ENCODE assay signal across 10 cellular contexts in the genomic region with DNA sequence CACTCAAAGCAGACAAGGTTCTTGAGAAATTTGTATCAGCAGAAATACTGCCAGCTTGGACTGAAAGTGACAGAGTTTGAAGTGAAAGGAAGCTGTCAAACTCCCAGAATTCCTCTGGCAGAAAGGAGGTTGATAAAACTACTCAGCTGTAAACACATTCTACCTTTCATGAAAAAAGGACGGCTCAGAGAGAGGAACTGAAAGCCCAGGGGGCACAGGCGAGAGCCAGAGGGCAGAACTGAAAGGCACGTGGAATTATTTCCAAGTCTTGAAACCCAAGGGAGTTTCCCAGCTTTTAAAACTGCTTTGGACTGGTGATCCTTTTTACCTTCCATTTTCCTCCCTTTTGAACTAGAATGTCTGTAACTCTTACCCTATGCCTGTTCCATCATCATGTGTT. TPM values are rescaled to one million over a fixed set of nuclear protein-coding genes. Genes with fewer than 3 reads are reported as not detected.
DNase-seq lines count a peak whose midpoint lies in the region; ATAC-seq and TF ChIP-seq lines count a peak whose summit lies in the region.
"Had no signal": no experiment of that assay in that cellular context is flagged by ENCODE, and none has a peak within 500 bp of the region (broad histone marks: within the 10 kb centered on the region; RNA-seq: fewer than 3 reads in every experiment).

No MANE protein-coding gene starts in this region.

- H3K4me3 ChIP-seq in GM12865 (ENCODE audit: low read depth, low read length) (peak overlapping the region; percentile 27), SU-DHL-6 (ENCODE audit: insufficient read depth, low read length, poor library complexity, severe bottlenecking) (peak overlapping the region; percentile 26), neuronal stem cell (ENCODE audit: low read length in 2 of 2) (no peak overlapping the region)
- H3K4me3 ChIP-seq in CD8-positive, alpha-beta memory T cell (ENCODE audit: low read length), result no peak overlapping the region

- H4K8ac ChIP-seq in neuronal stem cell (ENCODE audit: low read depth, low read length), result no peak overlapping the region

- H3K79me1 ChIP-seq in neuronal stem cell (ENCODE audit: low read depth, low read length), result no peaks in the 10 kb centered on the region

- peak; percentile 71 for ATAC-seq in GM21529 (IDR thresholded peaks at IDR 0.05; ENCODE audit: unreplicated experiment)
- ATAC-seq in GM19035 (IDR thresholded peaks at IDR 0.05; ENCODE audit: unreplicated experiment), result no peak
- ATAC-seq in HG02623 (IDR thresholded peaks at IDR 0.05; ENCODE audit: unreplicated experiment), result no peak

- peaks cover 0 to 5% (median 0%) of the 10 kb centered on the region in 3 donors for H3K36me3 Mint-ChIP-seq in CD8-positive, alpha-beta memory T cell

- no peak overlapping the region for H3K4ac ChIP-seq in neuronal stem cell (ENCODE audit: low read length)

- H4K20me1 ChIP-seq in SU-DHL-6 (ENCODE audit: low read depth, low read length), result no peaks in the 10 kb centered on the region

- H3K36me3 ChIP-seq in SU-DHL-6 (ENCODE audit: low read length) (no peaks in the 10 kb centered on the region), neuronal stem cell (replicated peaks in 1 of 2; ENCODE audit: control insufficient read depth in 2 of 2, insufficient read depth in 2 of 2, low read length in 2 of 2) (no peaks in the 10 kb centered on the region)
- H3K36me3 ChIP-seq in CD8-positive, alpha-beta memory T cell (ENCODE audit: insufficient read depth, low read length), result no peaks in the 10 kb centered on the region

- TF ChIP-seq CTCF in GM12865 (IDR thresholded peaks at IDR 0.05; ENCODE audit: insufficient read depth, low read depth, low read length, missing control alignments), result no peak
- TF ChIP-seq CTCF in SU-DHL-6 (IDR thresholded peaks at IDR 0.05; ENCODE audit: insufficient read depth, low read length, poor library complexity, severe bottlenecking), result no peak

- DNase-seq in GM12865 (ENCODE audit: low read depth), result peak; percentile 64
- no peak for DNase-seq in neuronal stem cell (ENCODE audit: low spot score)
- no peak for DNase-seq in DMS153 treated with DMSO at 0.1 percent for 48 hours (lab: John Stamatoyannopoulos, UW; ENCODE audit: unreplicated experiment)
- DNase-seq in CD8-positive, alpha-beta memory T cell, result no peak
- DNase-seq: hippocampal formation, NCI-H82 had no signal

- POLR2A ChIA-PET in CD8-positive, alpha-beta memory T cell (lab: Charles Lee), result no interaction called here

- H2BK15ac ChIP-seq in neuronal stem cell (ENCODE audit: low read length), result no peak overlapping the region

- H3K27ac ChIP-seq in SU-DHL-6 (ENCODE audit: low read depth, low read length), result no peak overlapping the region
- H3K27ac ChIP-seq in neuronal stem cell (replicated peaks; ENCODE audit: low read length), result no peak overlapping the region
- no peak overlapping the region for H3K27ac ChIP-seq in CD8-positive, alpha-beta memory T cell (ENCODE audit: low read depth, low read length)

- no peaks in the 10 kb centered on the region for H3K9me3 Mint-ChIP-seq in CD8-positive, alpha-beta memory T cell

- no peak overlapping the region for H3K27ac Mint-ChIP-seq in CD8-positive, alpha-beta memory T cell

- H2BK12ac ChIP-seq in neuronal stem cell (ENCODE audit: low read length), result no peak overlapping the region

- H3K23ac ChIP-seq in neuronal stem cell (ENCODE audit: low read depth, low read length, poor library complexity), result no peak overlapping the region

- WGBS in neuronal stem cell (ENCODE audit: extremely low coverage in 2 of 2, insufficient read length in 2 of 2, insufficient replicate concordance in 1 of 2), 2 donors, result no CpG with 5 or more reads among the region's 3 CpGs

- no peaks in the 10 kb centered on the region for H3K9me3 ChIP-seq in SU-DHL-6 (ENCODE audit: insufficient read depth, low read length)
- H3K9me3 ChIP-seq in neuronal stem cell (replicated peaks in 1 of 2; ENCODE audit: control insufficient read depth in 2 of 2, insufficient read depth in 1 of 2, low read depth in 1 of 2, low read length in 2 of 2), result peaks cover 0 to 4% of the 10 kb centered on the region in 2 donors
- H3K9me3 ChIP-seq in CD8-positive, alpha-beta memory T cell (ENCODE audit: low read length), result no peaks in the 10 kb centered on the region

- no peaks in the 10 kb centered on the region for H3K9me2 ChIP-seq in SU-DHL-6 (replicated peaks; ENCODE audit: insufficient read depth, low read length)

- no peaks in the 10 kb centered on the region for H3K27me3 ChIP-seq in SU-DHL-6 (ENCODE audit: low read length)
- H3K27me3 ChIP-seq in neuronal stem cell (ENCODE audit: control insufficient read depth in 3 of 3, insufficient read depth in 3 of 3, low read depth in 1 of 3, low read length in 3 of 3), result no peaks in the 10 kb centered on the region
- H3K27me3 ChIP-seq in CD8-positive, alpha-beta memory T cell (ENCODE audit: insufficient read depth, low read length, poor library complexity, severe bottlenecking), result no peaks in the 10 kb centered on the region

- no peak overlapping the region for H3K14ac ChIP-seq in neuronal stem cell (ENCODE audit: low read length)

- peaks cover 0 to 50% of the 10 kb centered on the region in 2 donors for H3K27me3 Mint-ChIP-seq in CD8-positive, alpha-beta memory T cell

- H3K4me3 Mint-ChIP-seq in CD8-positive, alpha-beta memory T cell, result no peak overlapping the region

- H3K4me1 Mint-ChIP-seq in CD8-positive, alpha-beta memory T cell, result peaks cover 0 to 9% (median 0%) of the 10 kb centered on the region in 3 donors

- no peak overlapping the region for H4K91ac ChIP-seq in neuronal stem cell (ENCODE audit: low read depth, low read length, poor library complexity)

- H2AK5ac ChIP-seq in neuronal stem cell (ENCODE audit: low read depth, low read length), result no peak overlapping the region

- CTCF ChIA-PET in CD8-positive, alpha-beta memory T cell (lab: Charles Lee), result no interaction called here

- no peaks in the 10 kb centered on the region for H3F3A ChIP-seq in SU-DHL-6 (ENCODE audit: insufficient read depth)

- H3K4me1 ChIP-seq in neuronal stem cell (ENCODE audit: control insufficient read depth in 2 of 2, insufficient read depth in 1 of 2, low read depth in 1 of 2, low read length in 2 of 2), result no peaks in the 10 kb centered on the region
- H3K4me1 ChIP-seq in CD8-positive, alpha-beta memory T cell (ENCODE audit: insufficient read depth, low read length), result peaks cover 6% of the 10 kb centered on the region

- no peak overlapping the region for H2BK120ac ChIP-seq in neuronal stem cell (ENCODE audit: low read depth, low read length)

- no peak overlapping the region for H2BK5ac ChIP-seq in neuronal stem cell (ENCODE audit: low read length)

- H3K79me2 ChIP-seq in SU-DHL-6 (ENCODE audit: insufficient read depth, low read length), result no peaks in the 10 kb centered on the region

- peak overlapping the region; percentile 27 for H3K4me2 ChIP-seq in SU-DHL-6 (ENCODE audit: low read depth, low read length, poor library complexity, severe bottlenecking)
- no peak overlapping the region for H3K4me2 ChIP-seq in neuronal stem cell (ENCODE audit: insufficient read depth, low read length, poor library complexity, severe bottlenecking)

- peak overlapping the region; percentile 77 for H2AFZ ChIP-seq in SU-DHL-6 (ENCODE audit: low read depth, low read length, severe bottlenecking)
- peak overlapping the region; percentile 70 for H2AFZ ChIP-seq in neuronal stem cell (ENCODE audit: low read length)

- no peak overlapping the region for H3K18ac ChIP-seq in neuronal stem cell (ENCODE audit: low read length)

- H3K9ac ChIP-seq in SU-DHL-6 (ENCODE audit: low read length) (no peak overlapping the region), neuronal stem cell (ENCODE audit: low read depth, low read length, poor library complexity) (no peak overlapping the region)

RNA-seq across cellular contexts. Expression of a gene that starts 14.5 kb away (rescaled TPM):
- polyA plus RNA-seq in neuronal stem cell (2013, experiment 1 of 2), result 42.0 TPM
- polyA plus RNA-seq in neuronal stem cell (2013, experiment 2 of 2), result 43.0 TPM
- total RNA-seq in CD8-positive, alpha-beta memory T cell, result 10 to 100 TPM; 39.6 to 42.1 TPM
- polyA plus RNA-seq in CD8-positive, alpha-beta memory T cell, result 8.5 TPM

Comparison
In these comparisons a context has a peak if more than half of its experiments do, and no peak if none do; other contexts are left out.
1. H3K4me3 ChIP-seq: peak in GM12865 (single experiment) and SU-DHL-6 (single experiment); none in neuronal stem cell (0 of 2) and CD8-positive, alpha-beta memory T cell (single experiment).